24 cellular contexts compared by ENCODE assay signal in the genomic region with DNA sequence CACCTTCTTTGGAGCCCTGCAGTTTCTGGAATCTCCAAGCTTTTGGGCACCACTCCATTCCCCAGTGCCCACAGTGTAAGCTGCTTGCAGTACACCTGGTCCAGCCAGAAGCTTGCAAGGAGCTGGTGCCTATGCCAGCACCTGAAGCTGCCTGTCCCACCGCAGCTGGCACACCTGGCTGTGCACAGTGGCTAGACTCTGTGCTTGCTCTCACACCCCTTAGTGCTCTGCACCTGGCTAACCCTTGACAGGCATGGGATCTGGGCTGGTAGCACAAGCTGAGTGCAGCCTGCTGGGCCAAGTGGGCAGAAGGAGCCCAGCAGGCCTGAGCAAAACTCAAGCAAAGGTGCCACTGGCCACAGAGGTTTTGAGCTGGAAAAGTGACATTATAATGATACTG.
DNase-seq lines count a peak whose midpoint lies in the region; ATAC-seq, FAIRE-seq and TF ChIP-seq lines count a peak whose summit lies in the region.
"Had no signal": no experiment of that assay in that cellular context is flagged by ENCODE, and none has a peak within 500 bp of the region (broad histone marks: within the 10 kb centered on the region; RNA-seq: fewer than 3 reads in every experiment).

No MANE protein-coding gene starts in this region.

- no peak overlapping the region for H3K27ac ChIP-seq in MM.1S (ENCODE audit: low read length)
- no peak overlapping the region for H3K27ac ChIP-seq in kidney (ENCODE audit: low read depth in 2 of 2, low read length in 2 of 2)
- H3K27ac ChIP-seq: A549; BLaER1 treated with 17β-estradiol and CSF1 and Interleukin-3, amounts not matched to agents 10 nM and 100 nM; GM23248 had no signal

- TF ChIP-seq CTCF in MM.1S (IDR thresholded peaks at IDR 0.05; ENCODE audit: low read length) = no peak
- TF ChIP-seq CTCF in kidney (IDR thresholded peaks at IDR 0.05; ENCODE audit: borderline replicate concordance, extremely low read depth, insufficient read depth) = no peak

- no peak overlapping the region for H3K4me3 Mint-ChIP-seq in stimulated activated memory B cell treated with anti-CD40 and anti-IgM and Interleukin-4, amounts not matched to agents 10 μg/mL and 1 μg/mL and 100 μg/mL, for 72 hours
- H3K4me3 Mint-ChIP-seq in stimulated activated naive B cell treated with anti-CD40 and anti-IgM and Interleukin-4, amounts not matched to agents 10 μg/mL and 1 μg/mL and 100 μg/mL, for 72 hours = no peak overlapping the region
- no peak overlapping the region for H3K4me3 Mint-ChIP-seq in stimulated activated effector memory CD8-positive, alpha-beta T cell treated with anti-CD3 and anti-CD28 coated beads, Interleukin-12 subunit alpha, Interleukin-12 subunit beta, amount 100 ng/mL, for 72 hours
- H3K4me3 Mint-ChIP-seq: CD4-positive, alpha-beta T cell; CD8-positive, alpha-beta memory T cell had no signal

- H2AFZ ChIP-seq in MM.1S (ENCODE audit: low read length) = no peak overlapping the region

- no peaks in the 10 kb centered on the region for H3K36me3 ChIP-seq in MM.1S (replicated peaks; ENCODE audit: insufficient read depth, low read length)
- no peaks in the 10 kb centered on the region for H3K36me3 ChIP-seq in kidney (ENCODE audit: control insufficient read depth in 1 of 2, insufficient read depth in 2 of 2, low read length in 2 of 2)
- H3K36me3 ChIP-seq: BE2C; BLaER1 treated with 17β-estradiol and CSF1 and Interleukin-3, amounts not matched to agents 10 nM and 100 nM had no signal

- H3K79me2 ChIP-seq in MM.1S (ENCODE audit: low read length) = no peaks in the 10 kb centered on the region

- no peaks in the 10 kb centered on the region for H3K9me3 ChIP-seq in MM.1S (replicated peaks; ENCODE audit: insufficient read depth, low read length)
- no peaks in the 10 kb centered on the region for H3K9me3 ChIP-seq in kidney (ENCODE audit: control insufficient read depth in 1 of 2, low read length in 2 of 2)
- H3K9me3 ChIP-seq: A549, BE2C had no signal

- no peak for FAIRE-seq in kidney (lab: Jason Lieb, UNC)
- FAIRE-seq: A549, G401.6, GM12892, H1 had no signal

- H4K20me1 ChIP-seq in MM.1S (ENCODE audit: insufficient read depth, low read length) = no peaks in the 10 kb centered on the region
- H4K20me1 ChIP-seq: BLaER1 treated with 17β-estradiol and CSF1 and Interleukin-3, amounts not matched to agents 10 nM and 100 nM had no signal

- H3K27me3 ChIP-seq in MM.1S (replicated peaks; ENCODE audit: insufficient read depth, low read length) = no peaks in the 10 kb centered on the region
- H3K27me3 ChIP-seq: BE2C; BLaER1 treated with 17β-estradiol and CSF1 and Interleukin-3, amounts not matched to agents 10 nM and 100 nM had no signal

- peaks cover 9% of the 10 kb centered on the region for H3K4me1 ChIP-seq in MM.1S (ENCODE audit: low read length)
- no peaks in the 10 kb centered on the region for H3K4me1 ChIP-seq in kidney (ENCODE audit: control insufficient read depth in 1 of 2, insufficient read depth in 1 of 2, low read depth in 1 of 2, low read length in 2 of 2)
- H3K4me1 ChIP-seq: A549, BE2C had no signal

- peak; percentile 20 for ATAC-seq in Right ventricle myocardium inferior
- ATAC-seq in stimulated activated memory B cell treated with anti-CD40 and anti-IgM and Interleukin-4, amounts not matched to agents 10 μg/mL and 1 μg/mL and 100 μg/mL, for 72 hours = peak; percentile 38
- ATAC-seq in stimulated activated naive B cell treated with anti-CD40 and anti-IgM and Interleukin-4, amounts not matched to agents 10 μg/mL and 1 μg/mL and 100 μg/mL, for 72 hours (replicated peaks) = no peak
- no peak for ATAC-seq in stimulated activated effector memory CD8-positive, alpha-beta T cell treated with anti-CD3 and anti-CD28 coated beads, Interleukin-12 subunit alpha, Interleukin-12 subunit beta, amount 100 ng/mL, for 72 hours
- ATAC-seq: A549 had no signal

- H3K9me3 Mint-ChIP-seq in stimulated activated memory B cell treated with anti-CD40 and anti-IgM and Interleukin-4, amounts not matched to agents 10 μg/mL and 1 μg/mL and 100 μg/mL, for 72 hours = no peaks in the 10 kb centered on the region
- H3K9me3 Mint-ChIP-seq in stimulated activated naive B cell treated with anti-CD40 and anti-IgM and Interleukin-4, amounts not matched to agents 10 μg/mL and 1 μg/mL and 100 μg/mL, for 72 hours = no peaks in the 10 kb centered on the region
- no peaks in the 10 kb centered on the region for H3K9me3 Mint-ChIP-seq in stimulated activated effector memory CD8-positive, alpha-beta T cell treated with anti-CD3 and anti-CD28 coated beads, Interleukin-12 subunit alpha, Interleukin-12 subunit beta, amount 100 ng/mL, for 72 hours

- H3K4me2 ChIP-seq in MM.1S (ENCODE audit: low read depth, low read length) = no peak overlapping the region
- H3K4me2 ChIP-seq: A549; BLaER1 treated with 17β-estradiol and CSF1 and Interleukin-3, amounts not matched to agents 10 nM and 100 nM had no signal

- DNase-seq in Right ventricle myocardium inferior (ENCODE audit: missing footprints) = no peak
- DNase-seq in cardiac septum (ENCODE audit: low spot score) = no peak
- peak; percentile 58 for DNase-seq in MM.1S
- DNase-seq in kidney = peak; percentile 52
- DNase-seq in stimulated activated naive B cell treated with anti-CD40 and anti-IgM and Interleukin-4, amounts not matched to agents 10 μg/mL and 1 μg/mL and 100 μg/mL, for 72 hours = no peak
- DNase-seq in stimulated activated effector memory CD8-positive, alpha-beta T cell treated with anti-CD3 and anti-CD28 coated beads, Interleukin-12 subunit alpha, Interleukin-12 subunit beta, amount 100 ng/mL, for 72 hours (ENCODE audit: low spot score in 2 of 2) = no peak
- DNase-seq: 8988T; ACHN; AML-193; BE2C; CD4-positive, alpha-beta T cell; CD8-positive, alpha-beta memory T cell; DMS 273 treated with DMSO at 0.1 percent for 48 hours; DND-41; H7; HCEC 1CT had no signal

- H3K27ac Mint-ChIP-seq in stimulated activated memory B cell treated with anti-CD40 and anti-IgM and Interleukin-4, amounts not matched to agents 10 μg/mL and 1 μg/mL and 100 μg/mL, for 72 hours = no peak overlapping the region
- H3K27ac Mint-ChIP-seq in stimulated activated naive B cell treated with anti-CD40 and anti-IgM and Interleukin-4, amounts not matched to agents 10 μg/mL and 1 μg/mL and 100 μg/mL, for 72 hours = no peak overlapping the region
- H3K27ac Mint-ChIP-seq in stimulated activated effector memory CD8-positive, alpha-beta T cell treated with anti-CD3 and anti-CD28 coated beads, Interleukin-12 subunit alpha, Interleukin-12 subunit beta, amount 100 ng/mL, for 72 hours = no peak overlapping the region
- H3K27ac Mint-ChIP-seq: CD14-positive monocyte; CD4-positive, alpha-beta T cell had no signal

- H3K4me1 Mint-ChIP-seq in stimulated activated memory B cell treated with anti-CD40 and anti-IgM and Interleukin-4, amounts not matched to agents 10 μg/mL and 1 μg/mL and 100 μg/mL, for 72 hours = no peaks in the 10 kb centered on the region
- no peaks in the 10 kb centered on the region for H3K4me1 Mint-ChIP-seq in stimulated activated naive B cell treated with anti-CD40 and anti-IgM and Interleukin-4, amounts not matched to agents 10 μg/mL and 1 μg/mL and 100 μg/mL, for 72 hours
- H3K4me1 Mint-ChIP-seq in stimulated activated effector memory CD8-positive, alpha-beta T cell treated with anti-CD3 and anti-CD28 coated beads, Interleukin-12 subunit alpha, Interleukin-12 subunit beta, amount 100 ng/mL, for 72 hours = no peaks in the 10 kb centered on the region
- H3K4me1 Mint-ChIP-seq: CD14-positive monocyte; CD8-positive, alpha-beta memory T cell had no signal

- peaks cover 4% of the 10 kb centered on the region; the same call in 1 of the 2 replicates for H3F3A ChIP-seq in MM.1S (ENCODE audit: insufficient read depth, low read length)

- no peaks in the 10 kb centered on the region for H3K36me3 Mint-ChIP-seq in stimulated activated memory B cell treated with anti-CD40 and anti-IgM and Interleukin-4, amounts not matched to agents 10 μg/mL and 1 μg/mL and 100 μg/mL, for 72 hours
- no peaks in the 10 kb centered on the region for H3K36me3 Mint-ChIP-seq in stimulated activated naive B cell treated with anti-CD40 and anti-IgM and Interleukin-4, amounts not matched to agents 10 μg/mL and 1 μg/mL and 100 μg/mL, for 72 hours
- H3K36me3 Mint-ChIP-seq in stimulated activated effector memory CD8-positive, alpha-beta T cell treated with anti-CD3 and anti-CD28 coated beads, Interleukin-12 subunit alpha, Interleukin-12 subunit beta, amount 100 ng/mL, for 72 hours = no peaks in the 10 kb centered on the region
- H3K36me3 Mint-ChIP-seq: CD14-positive monocyte; CD8-positive, alpha-beta memory T cell had no signal

- H3K9ac ChIP-seq in MM.1S (ENCODE audit: low read length) (no peak overlapping the region), kidney (ENCODE audit: low read length in 2 of 2) (no peak overlapping the region)
- H3K9ac ChIP-seq: BLaER1 treated with 17β-estradiol and CSF1 and Interleukin-3, amounts not matched to agents 10 nM and 100 nM; GM23248 had no signal

- H3K9me2 ChIP-seq in MM.1S (replicated peaks; ENCODE audit: insufficient read depth, low read length) = no peaks in the 10 kb centered on the region

- intact Hi-C loops in Right ventricle myocardium inferior (cut with DNase I) = no loop called here
- intact Hi-C loops in cardiac septum (cut with DNase I) = no loop called here
- intact Hi-C loops in kidney (cut with DNase I) = no loop called here

- no peaks in the 10 kb centered on the region for H3K27me3 Mint-ChIP-seq in stimulated activated memory B cell treated with anti-CD40 and anti-IgM and Interleukin-4, amounts not matched to agents 10 μg/mL and 1 μg/mL and 100 μg/mL, for 72 hours
- peaks cover 0 to 5% of the 10 kb centered on the region in 2 donors for H3K27me3 Mint-ChIP-seq in stimulated activated naive B cell treated with anti-CD40 and anti-IgM and Interleukin-4, amounts not matched to agents 10 μg/mL and 1 μg/mL and 100 μg/mL, for 72 hours
- H3K27me3 Mint-ChIP-seq: CD4-positive, alpha-beta T cell; CD8-positive, alpha-beta memory T cell had no signal

- H3K4me3 ChIP-seq in MM.1S (ENCODE audit: low read length) = no peak overlapping the region
- no peak overlapping the region for H3K4me3 ChIP-seq in kidney (ENCODE audit: low read length in 2 of 2)
- H3K4me3 ChIP-seq: A549; BLaER1 treated with 17β-estradiol and CSF1 and Interleukin-3, amounts not matched to agents 10 nM and 100 nM; GM23248 had no signal

Comparison
In these comparisons a context has a peak if more than half of its experiments do, and no peak if none do; other contexts are left out.
1. ATAC-seq: peak in Right ventricle myocardium inferior (single experiment) and stimulated activated memory B cell treated with anti-CD40 and anti-IgM and Interleukin-4, amounts not matched to agents 10 μg/mL and 1 μg/mL and 100 μg/mL, for 72 hours (single experiment); none in stimulated activated naive B cell treated with anti-CD40 and anti-IgM and Interleukin-4, amounts not matched to agents 10 μg/mL and 1 μg/mL and 100 μg/mL, for 72 hours (0 of 2) and stimulated activated effector memory CD8-positive, alpha-beta T cell treated with anti-CD3 and anti-CD28 coated beads, Interleukin-12 subunit alpha, Interleukin-12 subunit beta, amount 100 ng/mL, for 72 hours (single experiment).
2. DNase-seq: peak in MM.1S (single experiment) and kidney (single experiment); none in Right ventricle myocardium inferior (single experiment), cardiac septum (single experiment), stimulated activated naive B cell treated with anti-CD40 and anti-IgM and Interleukin-4, amounts not matched to agents 10 μg/mL and 1 μg/mL and 100 μg/mL, for 72 hours (single experiment) and stimulated activated effector memory CD8-positive, alpha-beta T cell treated with anti-CD3 and anti-CD28 coated beads, Interleukin-12 subunit alpha, Interleukin-12 subunit beta, amount 100 ng/mL, for 72 hours (0 of 2).